In the genomic region with DNA sequence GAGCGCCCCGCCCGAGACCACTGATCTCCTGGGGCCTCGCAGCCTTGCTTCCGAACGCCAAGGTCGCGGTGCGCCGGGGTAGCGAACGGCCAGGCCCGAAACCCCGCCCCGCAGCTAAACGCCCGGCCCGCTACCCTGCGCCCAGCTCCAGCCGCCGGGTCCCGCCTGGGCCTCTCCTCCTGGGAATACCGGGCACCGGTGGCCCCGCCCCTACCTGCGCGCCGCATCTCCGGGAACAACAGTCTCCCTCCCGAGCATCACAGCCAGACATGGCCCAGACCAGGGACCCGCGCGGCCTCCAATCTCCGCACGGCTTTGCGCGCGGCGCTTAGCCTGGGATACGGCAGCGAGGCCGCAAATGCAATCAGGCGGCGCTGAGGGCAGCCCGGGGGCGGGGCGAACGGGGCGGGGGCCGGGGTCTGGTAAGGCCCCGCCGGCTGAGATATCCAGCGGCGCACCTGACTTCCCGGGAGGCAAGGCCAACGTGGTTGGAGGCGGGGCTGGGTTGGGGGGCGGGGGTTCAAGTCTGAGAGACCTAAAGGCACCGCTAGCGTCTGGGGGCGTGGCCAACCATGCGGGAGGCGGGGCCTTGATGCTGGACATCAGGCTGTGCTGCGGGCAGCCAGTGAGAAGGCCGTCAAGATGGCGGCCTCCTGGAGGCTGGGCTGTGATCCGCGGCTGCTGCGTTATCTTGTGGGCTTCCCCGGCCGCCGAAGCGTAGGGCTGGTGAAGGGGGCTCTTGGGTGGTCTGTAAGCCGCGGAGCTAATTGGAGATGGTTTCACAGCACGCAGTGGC, we compare ENCODE assay signal across 1 cellular context.
TF ChIP-seq lines count a peak whose summit lies in the region.

A gene with protein sequence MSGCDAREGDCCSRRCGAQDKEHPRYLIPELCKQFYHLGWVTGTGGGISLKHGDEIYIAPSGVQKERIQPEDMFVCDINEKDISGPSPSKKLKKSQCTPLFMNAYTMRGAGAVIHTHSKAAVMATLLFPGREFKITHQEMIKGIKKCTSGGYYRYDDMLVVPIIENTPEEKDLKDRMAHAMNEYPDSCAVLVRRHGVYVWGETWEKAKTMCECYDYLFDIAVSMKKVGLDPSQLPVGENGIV (minus strand): TSS at position 366 of the 796 bp plus-strand sequence. CDS start 95 bp downstream, at position 271.
A gene (plus strand): TSS at position 605 of the 796 bp plus-strand sequence. CDS start 38 bp downstream, at position 643.

TF ChIP-seq in K562, 482 proteins besides CTCF, POLR2A, EP300 and RAD21 (continued from another document and continues in another):
- TF ChIP-seq ZKSCAN1 (IDR thresholded peaks at IDR 0.05; ENCODE audit: low read depth, low read length), result peak; percentile 4; the same call in 1 of the 2 replicates
- TF ChIP-seq, protein P1, sequence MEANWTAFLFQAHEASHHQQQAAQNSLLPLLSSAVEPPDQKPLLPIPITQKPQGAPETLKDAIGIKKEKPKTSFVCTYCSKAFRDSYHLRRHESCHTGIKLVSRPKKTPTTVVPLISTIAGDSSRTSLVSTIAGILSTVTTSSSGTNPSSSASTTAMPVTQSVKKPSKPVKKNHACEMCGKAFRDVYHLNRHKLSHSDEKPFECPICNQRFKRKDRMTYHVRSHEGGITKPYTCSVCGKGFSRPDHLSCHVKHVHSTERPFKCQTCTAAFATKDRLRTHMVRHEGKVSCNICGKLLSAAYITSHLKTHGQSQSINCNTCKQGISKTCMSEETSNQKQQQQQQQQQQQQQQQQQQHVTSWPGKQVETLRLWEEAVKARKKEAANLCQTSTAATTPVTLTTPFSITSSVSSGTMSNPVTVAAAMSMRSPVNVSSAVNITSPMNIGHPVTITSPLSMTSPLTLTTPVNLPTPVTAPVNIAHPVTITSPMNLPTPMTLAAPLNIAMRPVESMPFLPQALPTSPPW (CRISPR knock-in tag; IDR thresholded peaks at IDR 0.05), result peak; percentile 99
- TF ChIP-seq CBFA2T3 (IDR thresholded peaks at IDR 0.05), result no peak
- TF ChIP-seq CCAR2 (IDR thresholded peaks at IDR 0.05; ENCODE audit: low read depth, low read length), result no peak
- TF ChIP-seq MCM5 (IDR thresholded peaks at IDR 0.05; ENCODE audit: low read depth), result no peak
- no peak for TF ChIP-seq ZNF551 (CRISPR knock-in tag; IDR thresholded peaks at IDR 0.05)
- TF ChIP-seq, protein P2, sequence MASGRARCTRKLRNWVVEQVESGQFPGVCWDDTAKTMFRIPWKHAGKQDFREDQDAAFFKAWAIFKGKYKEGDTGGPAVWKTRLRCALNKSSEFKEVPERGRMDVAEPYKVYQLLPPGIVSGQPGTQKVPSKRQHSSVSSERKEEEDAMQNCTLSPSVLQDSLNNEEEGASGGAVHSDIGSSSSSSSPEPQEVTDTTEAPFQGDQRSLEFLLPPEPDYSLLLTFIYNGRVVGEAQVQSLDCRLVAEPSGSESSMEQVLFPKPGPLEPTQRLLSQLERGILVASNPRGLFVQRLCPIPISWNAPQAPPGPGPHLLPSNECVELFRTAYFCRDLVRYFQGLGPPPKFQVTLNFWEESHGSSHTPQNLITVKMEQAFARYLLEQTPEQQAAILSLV (tag; IDR thresholded peaks at IDR 0.05), result no peak
- TF ChIP-seq ZNF140 (CRISPR knock-in tag; IDR thresholded peaks at IDR 0.05), result no peak
- TF ChIP-seq, protein P3, sequence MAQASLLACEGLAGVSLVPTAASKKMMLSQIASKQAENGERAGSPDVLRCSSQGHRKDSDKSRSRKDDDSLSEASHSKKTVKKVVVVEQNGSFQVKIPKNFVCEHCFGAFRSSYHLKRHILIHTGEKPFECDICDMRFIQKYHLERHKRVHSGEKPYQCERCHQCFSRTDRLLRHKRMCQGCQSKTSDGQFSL (CRISPR knock-in tag; IDR thresholded peaks at IDR 0.05), result no peak
- TF ChIP-seq, protein P3 (tag; IDR thresholded peaks at IDR 0.05), result no peak
- TF ChIP-seq, protein P4, sequence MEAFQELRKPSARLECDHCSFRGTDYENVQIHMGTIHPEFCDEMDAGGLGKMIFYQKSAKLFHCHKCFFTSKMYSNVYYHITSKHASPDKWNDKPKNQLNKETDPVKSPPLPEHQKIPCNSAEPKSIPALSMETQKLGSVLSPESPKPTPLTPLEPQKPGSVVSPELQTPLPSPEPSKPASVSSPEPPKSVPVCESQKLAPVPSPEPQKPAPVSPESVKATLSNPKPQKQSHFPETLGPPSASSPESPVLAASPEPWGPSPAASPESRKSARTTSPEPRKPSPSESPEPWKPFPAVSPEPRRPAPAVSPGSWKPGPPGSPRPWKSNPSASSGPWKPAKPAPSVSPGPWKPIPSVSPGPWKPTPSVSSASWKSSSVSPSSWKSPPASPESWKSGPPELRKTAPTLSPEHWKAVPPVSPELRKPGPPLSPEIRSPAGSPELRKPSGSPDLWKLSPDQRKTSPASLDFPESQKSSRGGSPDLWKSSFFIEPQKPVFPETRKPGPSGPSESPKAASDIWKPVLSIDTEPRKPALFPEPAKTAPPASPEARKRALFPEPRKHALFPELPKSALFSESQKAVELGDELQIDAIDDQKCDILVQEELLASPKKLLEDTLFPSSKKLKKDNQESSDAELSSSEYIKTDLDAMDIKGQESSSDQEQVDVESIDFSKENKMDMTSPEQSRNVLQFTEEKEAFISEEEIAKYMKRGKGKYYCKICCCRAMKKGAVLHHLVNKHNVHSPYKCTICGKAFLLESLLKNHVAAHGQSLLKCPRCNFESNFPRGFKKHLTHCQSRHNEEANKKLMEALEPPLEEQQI (IDR thresholded peaks at IDR 0.05), result no peak
- no peak for TF ChIP-seq ZNF507 (tag; conservative IDR thresholded peaks at IDR 0.05)
- TF ChIP-seq POLR2G (IDR thresholded peaks at IDR 0.05; ENCODE audit: low read depth, low read length), result peak; percentile 97
- TF ChIP-seq PRPF4 (IDR thresholded peaks at IDR 0.05; ENCODE audit: insufficient read depth, low read depth, low read length, poor library complexity, severe bottlenecking), result no peak
- no peak for TF ChIP-seq ZNF707 (CRISPR knock-in tag; conservative IDR thresholded peaks at IDR 0.05)
- peak; percentile 72 for TF ChIP-seq L3MBTL2 (IDR thresholded peaks at IDR 0.05)
- TF ChIP-seq PHB2 (IDR thresholded peaks at IDR 0.05; ENCODE audit: low read depth), result no peak
- TF ChIP-seq MECOM (CRISPR knock-in tag; IDR thresholded peaks at IDR 0.05), result no peak
- no peak for TF ChIP-seq MCM7 (IDR thresholded peaks at IDR 0.05)
- peak; percentile 40 for TF ChIP-seq ZNF12 (CRISPR knock-in tag; IDR thresholded peaks at IDR 0.05)
- TF ChIP-seq, protein P5, sequence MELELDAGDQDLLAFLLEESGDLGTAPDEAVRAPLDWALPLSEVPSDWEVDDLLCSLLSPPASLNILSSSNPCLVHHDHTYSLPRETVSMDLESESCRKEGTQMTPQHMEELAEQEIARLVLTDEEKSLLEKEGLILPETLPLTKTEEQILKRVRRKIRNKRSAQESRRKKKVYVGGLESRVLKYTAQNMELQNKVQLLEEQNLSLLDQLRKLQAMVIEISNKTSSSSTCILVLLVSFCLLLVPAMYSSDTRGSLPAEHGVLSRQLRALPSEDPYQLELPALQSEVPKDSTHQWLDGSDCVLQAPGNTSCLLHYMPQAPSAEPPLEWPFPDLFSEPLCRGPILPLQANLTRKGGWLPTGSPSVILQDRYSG (tag; conservative IDR thresholded peaks at IDR 0.05; ENCODE audit: low read depth), result no peak
- TF ChIP-seq EP400 (IDR thresholded peaks at IDR 0.05), result peak; percentile 74
- no peak for TF ChIP-seq ZNF282 (CRISPR knock-in tag; IDR thresholded peaks at IDR 0.05)
- TF ChIP-seq POLR2AphosphoS5 (IDR thresholded peaks at IDR 0.05; ENCODE audit: control insufficient read depth, insufficient read depth, low read depth, low read length), result peak; percentile 86
- no peak for TF ChIP-seq RBM17 (IDR thresholded peaks at IDR 0.05; ENCODE audit: borderline replicate concordance, low read depth, low read length)
- 0 out of 2 replicates have a peak, but pooled peaks have one; percentile 26 for TF ChIP-seq CHCHD3 (CRISPR knock-in tag; IDR thresholded peaks at IDR 0.05)
- TF ChIP-seq ZNF79 (CRISPR knock-in tag; IDR thresholded peaks at IDR 0.05; ENCODE audit: low read depth), result no peak
- peak; percentile 98 for TF ChIP-seq ZFX (CRISPR knock-in tag; IDR thresholded peaks at IDR 0.05)
- TF ChIP-seq ZNF766 (CRISPR knock-in tag; conservative IDR thresholded peaks at IDR 0.05), result no peak
- no peak for TF ChIP-seq HDAC3 (IDR thresholded peaks at IDR 0.05; ENCODE audit: borderline replicate concordance, partially characterized antibody)
- TF ChIP-seq ZNF121 (CRISPR knock-in tag; conservative IDR thresholded peaks at IDR 0.05), result no peak
- TF ChIP-seq, protein P6, sequence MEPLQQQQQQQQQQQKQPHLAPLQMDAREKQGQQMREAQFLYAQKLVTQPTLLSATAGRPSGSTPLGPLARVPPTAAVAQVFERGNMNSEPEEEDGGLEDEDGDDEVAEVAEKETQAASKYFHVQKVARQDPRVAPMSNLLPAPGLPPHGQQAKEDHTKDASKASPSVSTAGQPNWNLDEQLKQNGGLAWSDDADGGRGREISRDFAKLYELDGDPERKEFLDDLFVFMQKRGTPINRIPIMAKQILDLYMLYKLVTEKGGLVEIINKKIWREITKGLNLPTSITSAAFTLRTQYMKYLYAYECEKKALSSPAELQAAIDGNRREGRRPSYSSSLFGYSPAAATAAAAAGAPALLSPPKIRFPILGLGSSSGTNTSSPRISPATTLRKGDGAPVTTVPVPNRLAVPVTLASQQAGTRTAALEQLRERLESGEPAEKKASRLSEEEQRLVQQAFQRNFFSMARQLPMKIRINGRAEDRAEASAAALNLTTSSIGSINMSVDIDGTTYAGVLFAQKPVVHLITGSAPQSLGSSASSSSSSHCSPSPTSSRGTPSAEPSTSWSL (CRISPR knock-in tag; IDR thresholded peaks at IDR 0.05; ENCODE audit: borderline replicate concordance), result no peak
- no peak for TF ChIP-seq SMAD3 (CRISPR knock-in tag; conservative IDR thresholded peaks at IDR 0.05)
- TF ChIP-seq, protein P7, sequence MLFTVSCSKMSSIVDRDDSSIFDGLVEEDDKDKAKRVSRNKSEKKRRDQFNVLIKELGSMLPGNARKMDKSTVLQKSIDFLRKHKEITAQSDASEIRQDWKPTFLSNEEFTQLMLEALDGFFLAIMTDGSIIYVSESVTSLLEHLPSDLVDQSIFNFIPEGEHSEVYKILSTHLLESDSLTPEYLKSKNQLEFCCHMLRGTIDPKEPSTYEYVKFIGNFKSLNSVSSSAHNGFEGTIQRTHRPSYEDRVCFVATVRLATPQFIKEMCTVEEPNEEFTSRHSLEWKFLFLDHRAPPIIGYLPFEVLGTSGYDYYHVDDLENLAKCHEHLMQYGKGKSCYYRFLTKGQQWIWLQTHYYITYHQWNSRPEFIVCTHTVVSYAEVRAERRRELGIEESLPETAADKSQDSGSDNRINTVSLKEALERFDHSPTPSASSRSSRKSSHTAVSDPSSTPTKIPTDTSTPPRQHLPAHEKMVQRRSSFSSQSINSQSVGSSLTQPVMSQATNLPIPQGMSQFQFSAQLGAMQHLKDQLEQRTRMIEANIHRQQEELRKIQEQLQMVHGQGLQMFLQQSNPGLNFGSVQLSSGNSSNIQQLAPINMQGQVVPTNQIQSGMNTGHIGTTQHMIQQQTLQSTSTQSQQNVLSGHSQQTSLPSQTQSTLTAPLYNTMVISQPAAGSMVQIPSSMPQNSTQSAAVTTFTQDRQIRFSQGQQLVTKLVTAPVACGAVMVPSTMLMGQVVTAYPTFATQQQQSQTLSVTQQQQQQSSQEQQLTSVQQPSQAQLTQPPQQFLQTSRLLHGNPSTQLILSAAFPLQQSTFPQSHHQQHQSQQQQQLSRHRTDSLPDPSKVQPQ (CRISPR knock-in tag; IDR thresholded peaks at IDR 0.05; ENCODE audit: borderline replicate concordance), result no peak
- no peak for TF ChIP-seq BACH1 (tag; IDR thresholded peaks at IDR 0.05)
- 0 out of 2 replicates have a peak, but pooled peaks have one; percentile 47 for TF ChIP-seq LCOR (CRISPR knock-in tag; IDR thresholded peaks at IDR 0.05)
- no peak for TF ChIP-seq GATAD2B (IDR thresholded peaks at IDR 0.05; ENCODE audit: borderline replicate concordance)
- TF ChIP-seq JUND (IDR thresholded peaks at IDR 0.05; ENCODE audit: borderline replicate concordance, low read depth, low read length), result no peak
- TF ChIP-seq JUND (tag; IDR thresholded peaks at IDR 0.05; ENCODE audit: borderline replicate concordance, low read depth, low read length), result no peak
- TF ChIP-seq ZNF696 (CRISPR knock-in tag; conservative IDR thresholded peaks at IDR 0.05), result no peak
- TF ChIP-seq, protein P8, sequence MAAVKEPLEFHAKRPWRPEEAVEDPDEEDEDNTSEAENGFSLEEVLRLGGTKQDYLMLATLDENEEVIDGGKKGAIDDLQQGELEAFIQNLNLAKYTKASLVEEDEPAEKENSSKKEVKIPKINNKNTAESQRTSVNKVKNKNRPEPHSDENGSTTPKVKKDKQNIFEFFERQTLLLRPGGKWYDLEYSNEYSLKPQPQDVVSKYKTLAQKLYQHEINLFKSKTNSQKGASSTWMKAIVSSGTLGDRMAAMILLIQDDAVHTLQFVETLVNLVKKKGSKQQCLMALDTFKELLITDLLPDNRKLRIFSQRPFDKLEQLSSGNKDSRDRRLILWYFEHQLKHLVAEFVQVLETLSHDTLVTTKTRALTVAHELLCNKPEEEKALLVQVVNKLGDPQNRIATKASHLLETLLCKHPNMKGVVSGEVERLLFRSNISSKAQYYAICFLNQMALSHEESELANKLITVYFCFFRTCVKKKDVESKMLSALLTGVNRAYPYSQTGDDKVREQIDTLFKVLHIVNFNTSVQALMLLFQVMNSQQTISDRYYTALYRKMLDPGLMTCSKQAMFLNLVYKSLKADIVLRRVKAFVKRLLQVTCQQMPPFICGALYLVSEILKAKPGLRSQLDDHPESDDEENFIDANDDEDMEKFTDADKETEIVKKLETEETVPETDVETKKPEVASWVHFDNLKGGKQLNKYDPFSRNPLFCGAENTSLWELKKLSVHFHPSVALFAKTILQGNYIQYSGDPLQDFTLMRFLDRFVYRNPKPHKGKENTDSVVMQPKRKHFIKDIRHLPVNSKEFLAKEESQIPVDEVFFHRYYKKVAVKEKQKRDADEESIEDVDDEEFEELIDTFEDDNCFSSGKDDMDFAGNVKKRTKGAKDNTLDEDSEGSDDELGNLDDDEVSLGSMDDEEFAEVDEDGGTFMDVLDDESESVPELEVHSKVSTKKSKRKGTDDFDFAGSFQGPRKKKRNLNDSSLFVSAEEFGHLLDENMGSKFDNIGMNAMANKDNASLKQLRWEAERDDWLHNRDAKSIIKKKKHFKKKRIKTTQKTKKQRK (IDR thresholded peaks at IDR 0.05; ENCODE audit: borderline replicate concordance, low read depth, low read length), result no peak
- TF ChIP-seq, protein P9, sequence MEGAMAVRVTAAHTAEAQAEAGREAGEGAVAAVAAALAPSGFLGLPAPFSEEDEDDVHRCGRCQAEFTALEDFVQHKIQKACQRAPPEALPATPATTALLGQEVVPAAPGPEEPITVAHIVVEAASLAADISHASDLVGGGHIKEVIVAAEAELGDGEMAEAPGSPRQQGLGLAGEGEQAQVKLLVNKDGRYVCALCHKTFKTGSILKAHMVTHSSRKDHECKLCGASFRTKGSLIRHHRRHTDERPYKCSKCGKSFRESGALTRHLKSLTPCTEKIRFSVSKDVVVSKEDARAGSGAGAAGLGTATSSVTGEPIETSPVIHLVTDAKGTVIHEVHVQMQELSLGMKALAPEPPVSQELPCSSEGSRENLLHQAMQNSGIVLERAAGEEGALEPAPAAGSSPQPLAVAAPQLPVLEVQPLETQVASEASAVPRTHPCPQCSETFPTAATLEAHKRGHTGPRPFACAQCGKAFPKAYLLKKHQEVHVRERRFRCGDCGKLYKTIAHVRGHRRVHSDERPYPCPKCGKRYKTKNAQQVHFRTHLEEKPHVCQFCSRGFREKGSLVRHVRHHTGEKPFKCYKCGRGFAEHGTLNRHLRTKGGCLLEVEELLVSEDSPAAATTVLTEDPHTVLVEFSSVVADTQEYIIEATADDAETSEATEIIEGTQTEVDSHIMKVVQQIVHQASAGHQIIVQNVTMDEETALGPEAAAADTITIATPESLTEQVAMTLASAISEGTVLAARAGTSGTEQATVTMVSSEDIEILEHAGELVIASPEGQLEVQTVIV (CRISPR knock-in tag; IDR thresholded peaks at IDR 0.05; ENCODE audit: borderline replicate concordance), result no peak
- TF ChIP-seq MCM3 (IDR thresholded peaks at IDR 0.05), result no peak
